ENCODE assay signal across 24 cellular contexts in genomic region chr10:127921075-127921750, GRCh38. TPM values are rescaled to one million over a fixed set of nuclear protein-coding genes. Genes with fewer than 3 reads are reported as not detected.
A peak's percentile ranks its signal among the peaks of the same experiment; 100 is the strongest.
DNase-seq lines count a peak whose midpoint lies in the region; ATAC-seq and TF ChIP-seq lines count a peak whose summit lies in the region.
"Had no signal": no experiment of that assay in that cellular context is flagged by ENCODE, and none has a peak within 500 bp of the region (broad histone marks: within the 10 kb centered on the region; RNA-seq: fewer than 3 reads in every experiment).

No MANE protein-coding gene starts in this region.

- no peaks in the 10 kb centered on the region for H3K36me3 ChIP-seq in heart right ventricle
- H3K36me3 ChIP-seq in ascending aorta, result no peaks in the 10 kb centered on the region
- H3K36me3 ChIP-seq in mesenchymal stem cell (ENCODE audit: control insufficient read depth in 1 of 2, insufficient read depth in 2 of 2, low read depth in 1 of 2, low read length in 2 of 2), result no peaks in the 10 kb centered on the region
- no peaks in the 10 kb centered on the region for H3K36me3 ChIP-seq in tibial artery
- H3K36me3 ChIP-seq: esophagus squamous epithelium, gastroesophageal sphincter, SJSA1 had no signal

- H2AFZ ChIP-seq in mesenchymal stem cell (ENCODE audit: low read depth, low read length), result no peak overlapping the region

- intact Hi-C loops in heart right ventricle (cut with DNase I), result loop anchor here in 2 of 10 donors (10.0 kb wide), 1 partner anchor 54 kb away; no protein-coding TSS in a partner anchor
- intact Hi-C loops in left ventricle myocardium superior (cut with micrococcal nuclease), result no loop called here
- intact Hi-C loops in ascending aorta (cut with DNase I), result loop anchor here (5.0 kb wide), 5 partner anchors 56 to 1674 kb away; no protein-coding TSS in a partner anchor
- intact Hi-C loops in tibial artery (cut with DNase I; ENCODE audit: low total_unique reads), result no loop called here

- peak overlapping the region; percentile 90 for H4K91ac ChIP-seq in mesenchymal stem cell (ENCODE audit: low read length)

- peak overlapping the region; percentile 71 to 94 for H3K4ac ChIP-seq in mesenchymal stem cell (ENCODE audit: low read depth in 1 of 2, low read length in 2 of 2)

- TF ChIP-seq CTCF in heart right ventricle (IDR thresholded peaks at IDR 0.05) (peak in 1 of 9 donors; percentile 10), ascending aorta (IDR thresholded peaks at IDR 0.05) (no peak), tibial artery (IDR thresholded peaks at IDR 0.05) (no peak)

- peaks cover 5% of the 10 kb centered on the region for H3K79me1 ChIP-seq in mesenchymal stem cell (replicated peaks; ENCODE audit: low read length, poor library complexity, severe bottlenecking)

- peak overlapping the region in 9 of 10 donors; percentile 28 to 94 (median 84) for H3K27ac ChIP-seq in heart right ventricle
- H3K27ac ChIP-seq in ascending aorta, result peak overlapping the region; percentile 90 to 92
- no peak overlapping the region for H3K27ac ChIP-seq in mesenchymal stem cell (ENCODE audit: low read length, poor library complexity, severe bottlenecking)
- peak overlapping the region; percentile 74 to 77 for H3K27ac ChIP-seq in tibial artery
- H3K27ac ChIP-seq: VCaP had no signal

- H3K4me3 ChIP-seq in heart right ventricle (no peak overlapping the region), ascending aorta (no peak overlapping the region), mesenchymal stem cell (ENCODE audit: insufficient read depth in 1 of 2, low read depth in 1 of 2, low read length in 2 of 2) (no peak overlapping the region), tibial artery (no peak overlapping the region)
- H3K4me3 ChIP-seq: esophagus squamous epithelium, gastroesophageal sphincter, SJSA1 had no signal

- ATAC-seq in heart right ventricle, result no peak
- ATAC-seq in left ventricle myocardium superior, result no peak
- ATAC-seq: gastroesophageal sphincter had no signal

- H3K18ac ChIP-seq in mesenchymal stem cell (ENCODE audit: low read depth in 1 of 2, low read length in 2 of 2), result peak overlapping the region; percentile 76 to 95

- peak overlapping the region; percentile 60 for H2AK5ac ChIP-seq in mesenchymal stem cell (ENCODE audit: low read length, severe bottlenecking)

- H3K9me3 ChIP-seq in heart right ventricle, result no peaks in the 10 kb centered on the region
- no peaks in the 10 kb centered on the region for H3K9me3 ChIP-seq in ascending aorta
- no peaks in the 10 kb centered on the region for H3K9me3 ChIP-seq in mesenchymal stem cell (ENCODE audit: control insufficient read depth, low read length)
- no peaks in the 10 kb centered on the region for H3K9me3 ChIP-seq in tibial artery
- H3K9me3 ChIP-seq: esophagus squamous epithelium, gastroesophageal sphincter, SJSA1 had no signal

- no peak overlapping the region for H2BK5ac ChIP-seq in mesenchymal stem cell (ENCODE audit: low read depth, low read length, poor library complexity, severe bottlenecking)

- peak overlapping the region; percentile 37 to 97 for H2BK12ac ChIP-seq in mesenchymal stem cell (ENCODE audit: low read length in 2 of 2)

- no peak overlapping the region for H3K9ac ChIP-seq in mesenchymal stem cell (ENCODE audit: low read length)

- H3K4me1 ChIP-seq in heart right ventricle (peaks cover 16 to 87% (median 74%) of the 10 kb centered on the region in 9 donors), ascending aorta (peaks cover 6 to 44% of the 10 kb centered on the region in 2 donors), mesenchymal stem cell (ENCODE audit: control insufficient read depth, insufficient read depth, low read depth, low read length) (peaks cover 22% of the 10 kb centered on the region), tibial artery (peaks cover 0 to 48% (median 29%) of the 10 kb centered on the region in 4 donors)

- no peak overlapping the region for H3K23ac ChIP-seq in mesenchymal stem cell (ENCODE audit: low read length in 2 of 2)

- 80% methylated on average over 11 of the region's 11 CpGs for WGBS in heart right ventricle, 2 donors
- WGBS in mesenchymal stem cell, result 95% methylated on average over 11 of the region's 11 CpGs

- DNase-seq in heart right ventricle (no peak), left ventricle myocardium superior (no peak), ascending aorta (ENCODE audit: low spot score in 2 of 2) (peak in 1 of 2 donors; percentile 47), mesenchymal stem cell (no peak), tibial artery (no peak), NCI-H2171 (lab: John Stamatoyannopoulos, UW) (no peak), NAMALWA (ENCODE audit: low spot score) (no peak), activated gamma-delta T cell treated with Interleukin-2 at 50 U/mL for 16 hours (no peak)
- DNase-seq: activated CD8-positive, alpha-beta memory T cell treated with anti-CD3 and anti-CD28 coated beads, Interleukin-2, amount 50 U/mL, for 48 hours; activated effector memory CD4-positive, alpha-beta T cell treated with anti-CD3 and anti-CD28 coated beads, Interleukin-2, amount 50 U/mL, for 16 hours; central memory CD4-positive, alpha-beta T cell; esophagus squamous epithelium; NCI-H1436 treated with DMSO at 0.1 percent for 48 hours; NCI-H2171 treated with DMSO at 0.1 percent for 48 hours; NCI-H526 treated with DMSO at 0.1 percent for 48 hours; OCI-M1; stimulated activated CD4-positive, alpha-beta T cell treated with anti-CD3 and anti-CD28 coated beads, Interleukin-12 subunit alpha, Interleukin-12 subunit beta, amount 100 ng/mL, for 4 hours had no signal

- H2BK15ac ChIP-seq in mesenchymal stem cell (ENCODE audit: low read depth, poor library complexity, severe bottlenecking), result peak overlapping the region; percentile 82

- peak overlapping the region; percentile 19 for H4K8ac ChIP-seq in mesenchymal stem cell (ENCODE audit: low read length)

- H3K14ac ChIP-seq in mesenchymal stem cell (ENCODE audit: low read length in 2 of 2), result peak overlapping the region in 1 of 2 experiments; percentile 72

- no peaks in the 10 kb centered on the region for H3K27me3 ChIP-seq in heart right ventricle
- no peaks in the 10 kb centered on the region for H3K27me3 ChIP-seq in ascending aorta
- H3K27me3 ChIP-seq in mesenchymal stem cell (ENCODE audit: control insufficient read depth in 1 of 2, insufficient read depth in 1 of 2, low read length in 2 of 2), result no peaks in the 10 kb centered on the region
- H3K27me3 ChIP-seq in tibial artery, result no peaks in the 10 kb centered on the region
- H3K27me3 ChIP-seq: esophagus squamous epithelium, gastroesophageal sphincter, SJSA1 had no signal

- H2BK120ac ChIP-seq in mesenchymal stem cell (ENCODE audit: low read depth, low read length), result no peak overlapping the region

- H3K4me2 ChIP-seq in mesenchymal stem cell (ENCODE audit: low read length, poor library complexity, severe bottlenecking), result no peak overlapping the region

RNA-seq across cellular contexts. Expression of gene PTPRE, which starts 14.3 kb away (rescaled TPM):
- total RNA-seq in heart right ventricle (10 to 100 TPM; 17.1 to 42.8 (median 23.0) TPM), left ventricle myocardium superior (15.1 TPM), ascending aorta (14.5 TPM)
- 1 to 10 TPM; 6.1 to 7.3 TPM for polyA plus RNA-seq in heart right ventricle
- 20.4 TPM for polyA plus RNA-seq in mesenchymal stem cell (2013, experiment 1 of 2)
- polyA plus RNA-seq in mesenchymal stem cell (2013, experiment 2 of 2), result 22.5 TPM

RNA-seq across cellular contexts. Expression of gene CLRN3, which starts 28.5 kb away (rescaled TPM):
- total RNA-seq in heart right ventricle, result not detected
- polyA plus RNA-seq in heart right ventricle, result not detected
- not detected for total RNA-seq in left ventricle myocardium superior
- not detected for total RNA-seq in ascending aorta
- 0.07 TPM for polyA plus RNA-seq in mesenchymal stem cell (2013, experiment 1 of 2)
- 0.05 TPM for polyA plus RNA-seq in mesenchymal stem cell (2013, experiment 2 of 2)
- total RNA-seq: esophagus squamous epithelium, gastroesophageal sphincter, kidney epithelial cell, M059J, neural crest cell, SJSA1 had no signal
- polyA plus RNA-seq: BJ had no signal
